14 cellular contexts compared by ENCODE assay signal in genomic region chr5:169875091-169875727, GRCh38.
A peak's percentile ranks its signal among the peaks of the same experiment; 100 is the strongest.
DNase-seq lines count a peak whose midpoint lies in the region; ATAC-seq and TF ChIP-seq lines count a peak whose summit lies in the region.
"Had no signal": no experiment of that assay in that cellular context is flagged by ENCODE, and none has a peak within 500 bp of the region (broad histone marks: within the 10 kb centered on the region; RNA-seq: fewer than 3 reads in every experiment).

No MANE protein-coding gene starts in this region.

- ATAC-seq in central memory CD8-positive, alpha-beta T cell (replicated peaks; ENCODE audit: extremely low read depth, poor library complexity, severe bottlenecking), result no peak
- ATAC-seq in left lobe of liver (peak; percentile 28), upper lobe of right lung (peak; percentile 71), GM18511 (IDR thresholded peaks at IDR 0.05; ENCODE audit: unreplicated experiment) (no peak), HG03354 (IDR thresholded peaks at IDR 0.05; ENCODE audit: poor library complexity, severe bottlenecking, unreplicated experiment) (no peak)
- ATAC-seq: activated CD8-positive, alpha-beta memory T cell treated with anti-CD3 and anti-CD28 coated beads, Interleukin-2, amount 10 ng/mL, durations not matched to agents 7 days and 5 days had no signal

- peaks cover 13% of the 10 kb centered on the region for H3K36me3 Mint-ChIP-seq in central memory CD8-positive, alpha-beta T cell (ENCODE audit: insufficient read depth)

- TF ChIP-seq CTCF in upper lobe of right lung (IDR thresholded peaks at IDR 0.05), result no peak

- peak overlapping the region; percentile 30 for H3K27ac ChIP-seq in upper lobe of right lung
- H3K27ac ChIP-seq: thoracic aorta had no signal

- no peaks in the 10 kb centered on the region for H3K9me3 ChIP-seq in upper lobe of right lung
- H3K9me3 ChIP-seq: thoracic aorta had no signal

- H3K4me1 ChIP-seq in upper lobe of right lung, result peaks cover 34% of the 10 kb centered on the region

- no peak overlapping the region for H3K4me3 Mint-ChIP-seq in central memory CD8-positive, alpha-beta T cell
- H3K4me3 Mint-ChIP-seq: activated CD8-positive, alpha-beta memory T cell treated with anti-CD3 and anti-CD28 coated beads, Interleukin-2, amount 10 ng/mL, durations not matched to agents 7 days and 5 days had no signal

- H3K4me3 ChIP-seq in upper lobe of right lung, result no peak overlapping the region
- H3K4me3 ChIP-seq: thoracic aorta had no signal

- no peaks in the 10 kb centered on the region for H3K27me3 Mint-ChIP-seq in central memory CD8-positive, alpha-beta T cell
- H3K27me3 Mint-ChIP-seq: activated CD8-positive, alpha-beta memory T cell treated with anti-CD3 and anti-CD28 coated beads, Interleukin-2, amount 10 ng/mL, durations not matched to agents 7 days and 5 days had no signal

- H3K4me1 Mint-ChIP-seq in central memory CD8-positive, alpha-beta T cell, result peaks cover 39% of the 10 kb centered on the region
- H3K4me1 Mint-ChIP-seq: activated CD8-positive, alpha-beta memory T cell treated with anti-CD3 and anti-CD28 coated beads, Interleukin-2, amount 10 ng/mL, durations not matched to agents 7 days and 5 days had no signal

- intact Hi-C loops in upper lobe of right lung (cut with DNase I), result no loop called here

- DNase-seq in NCI-H748 (lab: John Stamatoyannopoulos, UW; ENCODE audit: unreplicated experiment) (peak; percentile 60), NCI-H748 treated with DMSO at 0.1 percent for 48 hours (lab: John Stamatoyannopoulos, UW) (no peak), left lobe of liver (ENCODE audit: low spot score) (no peak), upper lobe of right lung (no peak), NCI-H82 treated with DMSO at 0.1 percent for 48 hours (lab: John Stamatoyannopoulos, UW; ENCODE audit: unreplicated experiment) (no peak)
- DNase-seq in central memory CD8-positive, alpha-beta T cell (ENCODE audit: low spot score in 2 of 2), result no peak
- DNase-seq: activated CD8-positive, alpha-beta memory T cell treated with anti-CD3 and anti-CD28 coated beads, Interleukin-2, amount 10 ng/mL, durations not matched to agents 7 days and 5 days; DND-41; effector memory CD4-positive, alpha-beta T cell; Kasumi-1; NCI-H2171 treated with DMSO at 0.1 percent for 48 hours had no signal

- no peaks in the 10 kb centered on the region for H3K27me3 ChIP-seq in upper lobe of right lung

- H3K36me3 ChIP-seq in upper lobe of right lung, result no peaks in the 10 kb centered on the region
- H3K36me3 ChIP-seq: thoracic aorta had no signal

- H3K27ac Mint-ChIP-seq in central memory CD8-positive, alpha-beta T cell (ENCODE audit: low read depth), result peak overlapping the region; percentile 40

- H3K9me3 Mint-ChIP-seq in central memory CD8-positive, alpha-beta T cell, result no peaks in the 10 kb centered on the region

Comparison
In these comparisons a context has a peak if more than half of its experiments do, and no peak if none do; other contexts are left out.
1. ATAC-seq: peak in left lobe of liver (single experiment) and upper lobe of right lung (single experiment); none in central memory CD8-positive, alpha-beta T cell (single experiment), GM18511 (single experiment) and HG03354 (single experiment).